In the genomic region with DNA sequence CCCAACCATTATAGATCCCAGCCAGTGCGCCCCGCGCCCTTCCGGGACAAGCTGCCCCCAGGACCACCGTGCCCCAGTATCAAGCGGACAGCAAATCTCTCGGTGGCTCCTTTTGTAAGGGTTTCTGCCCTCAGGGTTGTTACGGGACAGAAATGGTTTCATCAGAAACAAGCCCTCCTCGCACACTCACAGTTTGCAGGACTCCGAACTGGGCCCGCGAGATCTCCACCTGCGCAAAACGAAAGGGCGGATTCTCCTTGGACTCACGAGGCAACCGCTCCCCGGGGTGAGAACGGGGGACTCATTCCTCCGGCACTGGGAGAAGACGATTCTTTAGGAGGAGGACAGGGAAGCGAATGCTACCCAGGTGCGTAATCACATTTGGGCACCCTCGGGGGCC, we compare ENCODE assay signal across 9 cellular contexts. TPM values are rescaled to one million over a fixed set of nuclear protein-coding genes. Genes with fewer than 3 reads are reported as not detected.
DNase-seq lines count a peak whose midpoint lies in the region; ATAC-seq and TF ChIP-seq lines count a peak whose summit lies in the region.
"Had no signal": no experiment of that assay in that cellular context is flagged by ENCODE, and none has a peak within 500 bp of the region (broad histone marks: within the 10 kb centered on the region; RNA-seq: fewer than 3 reads in every experiment).

No MANE protein-coding gene starts in this region.

- no peaks in the 10 kb centered on the region for H3K9me3 Mint-ChIP-seq in activated B cell treated with CpG ODN at 0.5 μM for 24 hours

- H3K27ac ChIP-seq in skin epidermis, result peak overlapping the region in 17 of 21 experiments; percentile 58 to 98 (median 84)
- no peak overlapping the region for H3K27ac ChIP-seq in Karpas-422 (ENCODE audit: low read length)

- TF ChIP-seq CTCF in GM12864 (IDR thresholded peaks at IDR 0.05; ENCODE audit: low read depth, low read length, missing control alignments), result no peak
- TF ChIP-seq CTCF in activated B cell treated with CpG ODN at 0.5 μM for 24 hours (IDR thresholded peaks at IDR 0.05), result no peak
- TF ChIP-seq CTCF in foreskin fibroblast (IDR thresholded peaks at IDR 0.05; ENCODE audit: low read depth, low read length), result no peak

- H3K4me3 Mint-ChIP-seq in activated B cell treated with CpG ODN at 0.5 μM for 24 hours, result peak overlapping the region; percentile 41

- no peak overlapping the region for H3K9ac ChIP-seq in Karpas-422 (ENCODE audit: low read length)

- H3K36me3 ChIP-seq in Karpas-422 (ENCODE audit: insufficient read depth, low read length), result no peaks in the 10 kb centered on the region

- H4K20me1 ChIP-seq in Karpas-422 (ENCODE audit: insufficient read depth, low read depth, low read length), result no peaks in the 10 kb centered on the region

- no peak overlapping the region for H2AFZ ChIP-seq in Karpas-422 (ENCODE audit: low read length)

- CTCF ChIA-PET in activated B cell treated with CpG ODN at 0.5 μM for 24 hours (lab: Charles Lee), result no interaction called here

- no peak for DNase-seq in GM12864 (ENCODE audit: low read depth)
- no peak for DNase-seq in activated B cell treated with CpG ODN at 0.5 μM for 24 hours
- DNase-seq in foreskin fibroblast, result peak in 1 of 2 donors; percentile 38
- DNase-seq in Karpas-422, result no peak
- no peak for DNase-seq in activated CD4-positive, alpha-beta T cell treated with anti-CD3 and anti-CD28 coated beads for 1 hour
- DNase-seq: substantia nigra had no signal

- H3K27me3 ChIP-seq in Karpas-422 (ENCODE audit: low read length), result no peaks in the 10 kb centered on the region

- no peaks in the 10 kb centered on the region for H3K9me3 ChIP-seq in Karpas-422 (ENCODE audit: low read length)

- intact Hi-C loops in activated B cell treated with CpG ODN at 0.5 μM for 24 hours (cut with micrococcal nuclease), result loop anchor here (5.0 kb wide), 1 partner anchor 41 kb away; no protein-coding TSS in a partner anchor

- peaks cover 15% of the 10 kb centered on the region for H3K27me3 Mint-ChIP-seq in activated B cell treated with CpG ODN at 0.5 μM for 24 hours

- ATAC-seq in activated B cell treated with CpG ODN at 0.5 μM for 24 hours (ENCODE audit: low read depth) (no peak), HG03175 (IDR thresholded peaks at IDR 0.05; ENCODE audit: unreplicated experiment) (no peak), HG03097 (IDR thresholded peaks at IDR 0.05; ENCODE audit: low FRiP score, unreplicated experiment) (no peak)

- no peaks in the 10 kb centered on the region for H3K9me2 ChIP-seq in Karpas-422 (replicated peaks; ENCODE audit: insufficient read depth, low read length)

- H3K27ac Mint-ChIP-seq in activated B cell treated with CpG ODN at 0.5 μM for 24 hours, result no peak overlapping the region

- POLR2A ChIA-PET in activated B cell treated with CpG ODN at 0.5 μM for 24 hours (lab: Charles Lee), result no interaction called here

- H3K4me3 ChIP-seq in GM12864 (ENCODE audit: low read depth, low read length), result peak overlapping the region; percentile 77; the same call in 1 of the 2 replicates
- H3K4me3 ChIP-seq in foreskin fibroblast (ENCODE audit: low read depth in 1 of 2, low read length in 2 of 2), result peak overlapping the region; percentile 76 to 94
- H3K4me3 ChIP-seq in skin epidermis, result peak overlapping the region; percentile 45 to 83 (median 69)
- H3K4me3 ChIP-seq in Karpas-422 (ENCODE audit: low read length), result no peak overlapping the region

- no peaks in the 10 kb centered on the region for H3K4me1 ChIP-seq in Karpas-422 (ENCODE audit: low read length)

- no peaks in the 10 kb centered on the region for H3K79me2 ChIP-seq in Karpas-422 (ENCODE audit: low read length)

- no peak overlapping the region for H3K4me2 ChIP-seq in Karpas-422 (ENCODE audit: low read depth, low read length, poor library complexity, severe bottlenecking)

- H3K36me3 Mint-ChIP-seq in activated B cell treated with CpG ODN at 0.5 μM for 24 hours (ENCODE audit: low read depth), result peaks cover 1% of the 10 kb centered on the region

- H3K4me1 Mint-ChIP-seq in activated B cell treated with CpG ODN at 0.5 μM for 24 hours, result peaks cover 19% of the 10 kb centered on the region

RNA-seq across cellular contexts. Expression of a gene that starts 51.1 kb away (rescaled TPM):
- total RNA-seq in activated B cell treated with CpG ODN at 0.5 μM for 24 hours, result 20.3 and 21.9 TPM in 2 replicates
- total RNA-seq in Karpas-422 (2014; rRNA removed; shearing (Covaris generic); ENCODE audit: low replicate concordance), result 21.3 and 21.6 TPM in 2 replicates

RNA-seq across cellular contexts. Expression of a gene that starts 54.5 kb away (rescaled TPM):
- 6.2 and 7.0 TPM in 2 replicates for total RNA-seq in activated B cell treated with CpG ODN at 0.5 μM for 24 hours
- total RNA-seq in Karpas-422 (2014; rRNA removed; shearing (Covaris generic); ENCODE audit: low replicate concordance), result not detected in 2 replicates
